In the genomic region with DNA sequence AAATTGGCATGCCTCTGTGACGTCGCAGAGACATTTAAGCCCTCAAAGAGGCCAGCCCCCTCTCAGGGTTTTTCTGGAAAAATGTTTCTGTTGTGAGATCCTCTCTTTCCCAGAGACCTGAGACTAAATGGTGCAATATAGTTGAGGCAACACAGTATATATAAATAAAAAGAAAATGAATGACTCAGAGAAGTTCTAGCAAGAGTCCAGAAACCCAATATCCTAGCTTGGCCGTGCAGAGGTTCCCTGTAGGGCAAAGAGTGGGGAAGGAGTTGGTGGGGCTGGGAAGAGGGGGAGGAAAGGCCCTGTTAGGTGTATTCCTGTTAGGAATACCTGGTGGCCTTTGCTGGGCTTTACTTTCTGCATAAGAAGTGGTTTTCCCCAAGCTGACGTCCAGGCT, we compare ENCODE assay signal across 20 cellular contexts.
"Had no signal": no experiment of that assay in that cellular context is flagged by ENCODE, and none has a peak within 500 bp of the region (broad histone marks: within the 10 kb centered on the region; RNA-seq: fewer than 3 reads in every experiment).

No MANE protein-coding gene starts in this region.

- H3K4me3 ChIP-seq: left lung, SJSA1 had no signal

- H3K36me3 Mint-ChIP-seq: activated naive CD4-positive, alpha-beta T cell treated with anti-CD3 and anti-CD28 coated beads, Interleukin-2, amount 50 U/mL, for 72 hours; memory B cell; natural killer cell treated with Interleukin-12 subunit alpha and Interleukin-12 subunit beta and Interleukin-15 and Interleukin-18, amount 100 ng/mL, for 72 hours had no signal

- H3K9me3 ChIP-seq: left lung, SJSA1 had no signal

- H3K27ac ChIP-seq: brain microvascular endothelial cell, left lung, SJSA1 had no signal

- H3K4me1 ChIP-seq: SJSA1 had no signal

- H3K4me3 Mint-ChIP-seq: activated B cell treated with CpG ODN at 0.5 μM for 24 hours; activated CD8-positive, alpha-beta T cell treated with anti-CD3 and anti-CD28 coated beads for 36 hours; memory B cell; natural killer cell treated with Interleukin-12 subunit alpha and Interleukin-12 subunit beta and Interleukin-15 and Interleukin-18, amount 100 ng/mL, for 72 hours had no signal

- H3K9me3 Mint-ChIP-seq: activated B cell treated with CpG ODN at 0.5 μM for 24 hours; activated CD8-positive, alpha-beta T cell treated with anti-CD3 and anti-CD28 coated beads for 36 hours; activated naive CD4-positive, alpha-beta T cell treated with anti-CD3 and anti-CD28 coated beads, Interleukin-2, amount 50 U/mL, for 72 hours; memory B cell; natural killer cell treated with Interleukin-12 subunit alpha and Interleukin-12 subunit beta and Interleukin-15 and Interleukin-18, amount 100 ng/mL, for 72 hours had no signal

- H3K27ac Mint-ChIP-seq: activated B cell treated with CpG ODN at 0.5 μM for 24 hours; activated CD8-positive, alpha-beta T cell treated with anti-CD3 and anti-CD28 coated beads for 36 hours; activated naive CD4-positive, alpha-beta T cell treated with anti-CD3 and anti-CD28 coated beads, Interleukin-2, amount 50 U/mL, for 72 hours; memory B cell; natural killer cell treated with Interleukin-12 subunit alpha and Interleukin-12 subunit beta and Interleukin-15 and Interleukin-18, amount 100 ng/mL, for 72 hours had no signal

- ATAC-seq: activated CD8-positive, alpha-beta T cell treated with anti-CD3 and anti-CD28 coated beads for 36 hours; activated naive CD4-positive, alpha-beta T cell treated with anti-CD3 and anti-CD28 coated beads, Interleukin-2, amount 50 U/mL, for 72 hours; esophagus mucosa; left lung; natural killer cell treated with Interleukin-12 subunit alpha and Interleukin-12 subunit beta and Interleukin-15 and Interleukin-18, amount 100 ng/mL, for 72 hours; sciatic nerve had no signal

- H3K27me3 ChIP-seq: brain microvascular endothelial cell, left lung, SJSA1 had no signal

- H3K27me3 Mint-ChIP-seq: activated B cell treated with CpG ODN at 0.5 μM for 24 hours; activated CD8-positive, alpha-beta T cell treated with anti-CD3 and anti-CD28 coated beads for 36 hours; memory B cell; natural killer cell treated with Interleukin-12 subunit alpha and Interleukin-12 subunit beta and Interleukin-15 and Interleukin-18, amount 100 ng/mL, for 72 hours had no signal

- H3K36me3 ChIP-seq: brain microvascular endothelial cell, left lung, SJSA1 had no signal

- DNase-seq: activated B cell treated with CpG ODN at 0.5 μM for 24 hours; activated CD4-positive, alpha-beta T cell treated with anti-CD3 and anti-CD28 coated beads for 48 hours; activated CD8-positive, alpha-beta T cell treated with anti-CD3 and anti-CD28 coated beads for 36 hours; activated gamma-delta T cell; activated T-cell treated with anti-CD3 and anti-CD28 coated beads, Interleukin-2, amount 50 U/mL, for 48 hours; amygdala; brain microvascular endothelial cell; foreskin fibroblast; glutamatergic neuron; hypothalamus; kidney; left lung; stimulated activated CD4-positive, alpha-beta T cell treated with anti-CD3 and anti-CD28 coated beads, Interleukin-2, amount 100 ng/mL, for 24 hours; T-helper 2 cell had no signal
